8 cellular contexts compared by ENCODE assay signal in genomic region chr1:35931424-35932157, GRCh38. TPM values are rescaled to one million over a fixed set of nuclear protein-coding genes. Genes with fewer than 3 reads are reported as not detected.
A peak's percentile ranks its signal among the peaks of the same experiment; 100 is the strongest.
DNase-seq lines count a peak whose midpoint lies in the region; ATAC-seq and TF ChIP-seq lines count a peak whose summit lies in the region.

No MANE protein-coding gene starts in this region.

- 0 to 1% (median 0%) methylated on average over 26 to 30 of the region's 30 CpGs for WGBS in heart left ventricle, 4 donors

- CTCF ChIA-PET in CD8-positive, alpha-beta memory T cell (lab: Charles Lee): interaction anchor here (0.9 to 2.6 kb wide), 2 partner anchors 9 to 49 kb away, joined by 3 to 9 read pairs; partner anchors contain the start of gene AGO1
- CTCF ChIA-PET in activated CD8-positive, alpha-beta T cell treated with anti-CD3 and anti-CD28 coated beads, Interleukin-2, amount 10 ng/mL, durations not matched to agents 7 days and 5 days (lab: Charles Lee): interaction anchor here (0.8 to 4.2 kb wide), 4 partner anchors 10 to 49 kb away, joined by 4 to 21 read pairs (median 6); partner anchors contain the start of gene AGO1

- H3K36me3 ChIP-seq in CD8-positive, alpha-beta memory T cell (ENCODE audit: insufficient read depth, low read length): no peaks in the 10 kb centered on the region
- H3K36me3 ChIP-seq in heart left ventricle: no peaks in the 10 kb centered on the region

- H3K36me3 Mint-ChIP-seq in CD8-positive, alpha-beta memory T cell: peaks cover 0 to 6% (median 0%) of the 10 kb centered on the region in 3 donors
- H3K36me3 Mint-ChIP-seq in IgD-negative memory B cell: no peaks in the 10 kb centered on the region
- H3K36me3 Mint-ChIP-seq in activated CD8-positive, alpha-beta T cell treated with anti-CD3 and anti-CD28 coated beads, Interleukin-2, amount 10 ng/mL, durations not matched to agents 7 days and 5 days (ENCODE audit: low read depth): peaks cover 5% of the 10 kb centered on the region

- peak overlapping the region; percentile 60 for H3K4me3 ChIP-seq in CD8-positive, alpha-beta memory T cell (ENCODE audit: low read length)
- H3K4me3 ChIP-seq in heart left ventricle: peak overlapping the region; percentile 61 to 97 (median 92)

- H3K4me1 ChIP-seq in CD8-positive, alpha-beta memory T cell (ENCODE audit: insufficient read depth, low read length): peaks cover 28% of the 10 kb centered on the region
- peaks cover 0 to 36% (median 17%) of the 10 kb centered on the region in 12 donors for H3K4me1 ChIP-seq in heart left ventricle

- no peak for TF ChIP-seq POLR2A in heart left ventricle (IDR thresholded peaks at IDR 0.05)

- H3K9me3 Mint-ChIP-seq in CD8-positive, alpha-beta memory T cell: no peaks in the 10 kb centered on the region
- H3K9me3 Mint-ChIP-seq in IgD-negative memory B cell: no peaks in the 10 kb centered on the region
- no peaks in the 10 kb centered on the region for H3K9me3 Mint-ChIP-seq in activated CD8-positive, alpha-beta T cell treated with anti-CD3 and anti-CD28 coated beads, Interleukin-2, amount 10 ng/mL, durations not matched to agents 7 days and 5 days (ENCODE audit: insufficient read depth)

- H3K9me3 ChIP-seq in CD8-positive, alpha-beta memory T cell (ENCODE audit: low read length): no peaks in the 10 kb centered on the region
- H3K9me3 ChIP-seq in heart left ventricle: no peaks in the 10 kb centered on the region

- H3K4me1 Mint-ChIP-seq in CD8-positive, alpha-beta memory T cell: peaks cover 31 to 52% (median 50%) of the 10 kb centered on the region in 3 donors
- H3K4me1 Mint-ChIP-seq in IgD-negative memory B cell: peaks cover 17 to 27% (median 22%) of the 10 kb centered on the region in 3 donors
- peaks cover 36% of the 10 kb centered on the region for H3K4me1 Mint-ChIP-seq in activated CD8-positive, alpha-beta T cell treated with anti-CD3 and anti-CD28 coated beads, Interleukin-2, amount 10 ng/mL, durations not matched to agents 7 days and 5 days (ENCODE audit: low read depth)

- TF ChIP-seq CTCF in heart left ventricle (IDR thresholded peaks at IDR 0.05): no peak

- H3K27me3 Mint-ChIP-seq in CD8-positive, alpha-beta memory T cell: no peaks in the 10 kb centered on the region
- no peaks in the 10 kb centered on the region for H3K27me3 Mint-ChIP-seq in IgD-negative memory B cell
- no peaks in the 10 kb centered on the region for H3K27me3 Mint-ChIP-seq in activated CD8-positive, alpha-beta T cell treated with anti-CD3 and anti-CD28 coated beads, Interleukin-2, amount 10 ng/mL, durations not matched to agents 7 days and 5 days (ENCODE audit: low read depth)

- peak overlapping the region; percentile 82 to 99 (median 98) for H3K27ac Mint-ChIP-seq in CD8-positive, alpha-beta memory T cell
- peak overlapping the region; percentile 95 to 97 (median 97) for H3K27ac Mint-ChIP-seq in IgD-negative memory B cell
- peak overlapping the region; percentile 87 for H3K27ac Mint-ChIP-seq in activated CD8-positive, alpha-beta T cell treated with anti-CD3 and anti-CD28 coated beads, Interleukin-2, amount 10 ng/mL, durations not matched to agents 7 days and 5 days

- H3K27ac ChIP-seq in CD8-positive, alpha-beta memory T cell (ENCODE audit: low read depth, low read length): peak overlapping the region; percentile 94
- H3K27ac ChIP-seq in heart left ventricle: peak overlapping the region; percentile 94 to 100 (median 98)

- peak in 1 of 5 donors; percentile 59 for DNase-seq in CD8-positive, alpha-beta memory T cell
- DNase-seq in activated CD8-positive, alpha-beta T cell treated with anti-CD3 and anti-CD28 coated beads, Interleukin-2, amount 10 ng/mL, durations not matched to agents 7 days and 5 days: no peak
- DNase-seq in heart left ventricle (peak in 2 of 5 donors; percentile 27 to 37), putamen (ENCODE audit: low spot score) (peak; percentile 19), cortex of kidney (lab: John Stamatoyannopoulos, UW) (no peak)
- DNase-seq in stimulated activated CD4-positive, alpha-beta T cell treated with anti-CD3 and anti-CD28 coated beads, Interleukin-15, amount 100 ng/mL, for 24 hours: no peak

- POLR2A ChIA-PET in CD8-positive, alpha-beta memory T cell (lab: Charles Lee): interaction anchor here (0.7 to 1.8 kb wide), 8 partner anchors 12 to 739 kb away, joined by 3 to 8 read pairs (median 4); partner anchors contain the start of genes ADPRS, AGO1, CLSPN and SFPQ
- POLR2A ChIA-PET in activated CD8-positive, alpha-beta T cell treated with anti-CD3 and anti-CD28 coated beads, Interleukin-2, amount 10 ng/mL, durations not matched to agents 7 days and 5 days (lab: Charles Lee): interaction anchor here (0.6 to 2.2 kb wide), 10 partner anchors 9 to 946 kb away, joined by 3 to 19 read pairs (median 4); partner anchors contain the start of genes AGO1 and TMEM35B

- peak; percentile 41 for ATAC-seq in GM19455 (IDR thresholded peaks at IDR 0.05; ENCODE audit: unreplicated experiment)
- ATAC-seq in activated CD8-positive, alpha-beta T cell treated with anti-CD3 and anti-CD28 coated beads, Interleukin-2, amount 10 ng/mL, durations not matched to agents 7 days and 5 days: peak; percentile 38
- ATAC-seq in heart left ventricle: peak in 3 of 4 donors; percentile 1 to 46 (median 27)

- H3K27me3 ChIP-seq in CD8-positive, alpha-beta memory T cell (ENCODE audit: insufficient read depth, low read length, poor library complexity, severe bottlenecking): no peaks in the 10 kb centered on the region
- H3K27me3 ChIP-seq in heart left ventricle: no peaks in the 10 kb centered on the region

- H3K4me3 Mint-ChIP-seq in CD8-positive, alpha-beta memory T cell: peak overlapping the region; percentile 84 to 96 (median 91)
- H3K4me3 Mint-ChIP-seq in IgD-negative memory B cell: peak overlapping the region; percentile 88 to 96 (median 94)
- peak overlapping the region; percentile 82 for H3K4me3 Mint-ChIP-seq in activated CD8-positive, alpha-beta T cell treated with anti-CD3 and anti-CD28 coated beads, Interleukin-2, amount 10 ng/mL, durations not matched to agents 7 days and 5 days

- intact Hi-C loops in heart left ventricle (cut with DNase I): loop anchor here in 2 of 10 donors (1.0 to 5.0 kb wide), 2 partner anchors 48 to 49 kb away; partner anchors contain the start of gene AGO1 (in 2 of the 2)

RNA-seq across cellular contexts. Expression of gene AGO3, which starts 0.7 kb away (rescaled TPM):
- total RNA-seq in CD8-positive, alpha-beta memory T cell: 10 to 100 TPM; 30.0 to 31.3 TPM
- polyA plus RNA-seq in CD8-positive, alpha-beta memory T cell: 12.8 TPM
- polyA plus RNA-seq in IgD-negative memory B cell (13.1 TPM), heart left ventricle (1 to 10 TPM; 2.8 to 4.4 TPM)
- 10 to 100 TPM; 27.2 to 30.2 TPM for total RNA-seq in activated CD8-positive, alpha-beta T cell treated with anti-CD3 and anti-CD28 coated beads, Interleukin-2, amount 10 ng/mL, durations not matched to agents 7 days and 5 days
- total RNA-seq in heart left ventricle: 10 to 100 TPM in 7 of 9 donors, 1 to 10 TPM in 2; 8.6 to 18.8 (median 14.7) TPM

RNA-seq across cellular contexts. Expression of gene AGO1, which starts 48.6 kb away (rescaled TPM):
- 10 to 100 TPM; 41.0 to 41.6 TPM for total RNA-seq in CD8-positive, alpha-beta memory T cell
- polyA plus RNA-seq in CD8-positive, alpha-beta memory T cell: 9.4 TPM
- polyA plus RNA-seq in IgD-negative memory B cell: 6.2 TPM
- 10 to 100 TPM; 20.8 to 21.3 TPM for total RNA-seq in activated CD8-positive, alpha-beta T cell treated with anti-CD3 and anti-CD28 coated beads, Interleukin-2, amount 10 ng/mL, durations not matched to agents 7 days and 5 days
- total RNA-seq in heart left ventricle: 10 to 100 TPM; 16.8 to 27.0 (median 20.7) TPM
- 1 to 10 TPM; 3.0 to 6.2 TPM for polyA plus RNA-seq in heart left ventricle
